ENCODE assay signal across 14 cellular contexts in the genomic region with DNA sequence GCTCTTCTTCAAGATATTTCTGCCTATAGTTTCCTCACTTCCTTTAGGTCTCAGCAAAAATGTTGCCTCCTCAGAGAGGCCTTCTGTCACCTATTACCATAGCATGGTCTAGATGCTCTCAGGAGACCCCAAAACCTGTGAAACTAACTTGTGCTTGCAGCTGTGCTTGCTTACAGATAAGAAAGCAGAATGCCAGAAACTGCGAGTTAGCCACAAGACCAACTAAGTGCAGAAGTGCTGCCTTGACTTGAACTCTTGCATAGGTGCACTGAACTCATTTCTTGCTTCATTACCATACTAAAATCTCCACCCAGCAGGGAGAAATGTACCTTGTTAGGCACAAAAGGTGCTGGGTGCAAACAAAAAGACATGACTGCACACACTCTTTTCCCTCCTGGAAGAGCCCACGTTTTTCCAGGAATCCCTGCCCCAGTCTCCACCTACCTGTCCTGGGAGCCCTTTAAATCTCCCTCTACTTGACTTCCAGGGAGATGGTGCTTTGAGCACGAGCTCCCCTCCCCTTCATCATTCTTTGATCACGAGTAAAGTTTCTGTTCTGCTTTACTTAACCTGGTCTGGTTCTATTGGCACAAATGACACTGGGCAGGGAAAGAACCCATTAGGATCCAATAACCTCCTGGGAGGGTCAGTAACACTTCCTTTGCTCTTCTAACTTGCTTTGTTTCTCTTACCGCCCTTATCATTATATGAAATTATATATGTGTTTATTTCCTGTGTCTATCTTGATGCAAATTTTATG.
DNase-seq lines count a peak whose midpoint lies in the region; ATAC-seq and TF ChIP-seq lines count a peak whose summit lies in the region.
"Had no signal": no experiment of that assay in that cellular context is flagged by ENCODE, and none has a peak within 500 bp of the region (broad histone marks: within the 10 kb centered on the region; RNA-seq: fewer than 3 reads in every experiment).

No MANE protein-coding gene starts in this region.

- H3K4me3 Mint-ChIP-seq in activated B cell treated with CpG ODN at 0.5 μM for 24 hours = peak overlapping the region; percentile 42
- H3K4me3 Mint-ChIP-seq: nephron progenitor cell; stimulated activated naive CD8-positive, alpha-beta T cell treated with anti-CD3 and anti-CD28 coated beads, Interleukin-15, Interleukin-2, amounts not matched to agents 100 ng/mL and 50 ng/mL, for 24 hours had no signal

- peaks cover 30% of the 10 kb centered on the region for H3K4me1 Mint-ChIP-seq in activated B cell treated with CpG ODN at 0.5 μM for 24 hours
- H3K4me1 Mint-ChIP-seq: nephron progenitor cell had no signal

- DNase-seq in activated B cell treated with CpG ODN at 0.5 μM for 24 hours (no peak), NCI-H1930 (lab: John Stamatoyannopoulos, UW) (no peak), upper lobe of left lung (no peak), stomach (no peak), erythroblast (lab: John Stamatoyannopoulos, UW) (no peak)
- DNase-seq: activated CD8-positive, alpha-beta memory T cell treated with anti-CD3 and anti-CD28 coated beads, Interleukin-2, amount 50 U/mL, for 48 hours; body of pancreas; nephron progenitor cell; T1000 had no signal

- H3K27ac ChIP-seq in upper lobe of left lung = no peak overlapping the region
- H3K27ac ChIP-seq in stomach = no peak overlapping the region
- H3K27ac ChIP-seq: body of pancreas, KMS-11 had no signal

- no peaks in the 10 kb centered on the region for H3K36me3 Mint-ChIP-seq in activated B cell treated with CpG ODN at 0.5 μM for 24 hours (ENCODE audit: low read depth)

- H3K27me3 Mint-ChIP-seq in activated B cell treated with CpG ODN at 0.5 μM for 24 hours = peaks cover 2% of the 10 kb centered on the region
- H3K27me3 Mint-ChIP-seq: stimulated activated naive CD8-positive, alpha-beta T cell treated with anti-CD3 and anti-CD28 coated beads, Interleukin-15, Interleukin-2, amounts not matched to agents 100 ng/mL and 50 ng/mL, for 24 hours had no signal

- no peaks in the 10 kb centered on the region for H3K27me3 ChIP-seq in upper lobe of left lung
- H3K27me3 ChIP-seq in stomach = no peaks in the 10 kb centered on the region
- H3K27me3 ChIP-seq: body of pancreas had no signal

- TF ChIP-seq CTCF in activated B cell treated with CpG ODN at 0.5 μM for 24 hours (IDR thresholded peaks at IDR 0.05) (no peak), upper lobe of left lung (IDR thresholded peaks at IDR 0.05) (no peak), stomach (IDR thresholded peaks at IDR 0.05) (no peak)

- no peaks in the 10 kb centered on the region for H3K9me3 ChIP-seq in upper lobe of left lung
- no peaks in the 10 kb centered on the region for H3K9me3 ChIP-seq in stomach
- H3K9me3 ChIP-seq: body of pancreas had no signal

- TF ChIP-seq EP300 in upper lobe of left lung (IDR thresholded peaks at IDR 0.05) (no peak), stomach (IDR thresholded peaks at IDR 0.05) (no peak)

- CTCF ChIA-PET in activated B cell treated with CpG ODN at 0.5 μM for 24 hours (lab: Charles Lee) = no interaction called here

- intact Hi-C loops in activated B cell treated with CpG ODN at 0.5 μM for 24 hours (cut with micrococcal nuclease) (no loop called here), stomach (cut with DNase I; ENCODE audit: low total_unique reads) (no loop called here)

- 61 to 67% methylated on average over 5 of the region's 5 CpGs for WGBS in upper lobe of left lung, 2 donors
- 67 to 75% (median 74%) methylated on average over 5 of the region's 5 CpGs for WGBS in stomach, 5 donors

- no peaks in the 10 kb centered on the region for H3K9me3 Mint-ChIP-seq in activated B cell treated with CpG ODN at 0.5 μM for 24 hours
- H3K9me3 Mint-ChIP-seq: nephron progenitor cell had no signal

- peak overlapping the region; percentile 47 for H3K27ac Mint-ChIP-seq in activated B cell treated with CpG ODN at 0.5 μM for 24 hours

- peak; percentile 63 for ATAC-seq in GM18870 (IDR thresholded peaks at IDR 0.05; ENCODE audit: unreplicated experiment)
- ATAC-seq in GM21723 (IDR thresholded peaks at IDR 0.05; ENCODE audit: unreplicated experiment) = peak; percentile 68
- ATAC-seq in HG03159 (IDR thresholded peaks at IDR 0.05; ENCODE audit: unreplicated experiment) = peak; percentile 70
- peak; percentile 56 for ATAC-seq in activated B cell treated with CpG ODN at 0.5 μM for 24 hours (ENCODE audit: low read depth)
- ATAC-seq in upper lobe of left lung (ENCODE audit: low FRiP score in 2 of 2) = no peak
- ATAC-seq: body of pancreas had no signal

- POLR2A ChIA-PET in activated B cell treated with CpG ODN at 0.5 μM for 24 hours (lab: Charles Lee) = interaction anchor here (0.9 to 1.3 kb wide), 2 partner anchors 9 to 12 kb away, joined by 3 read pairs; no protein-coding TSS in a partner anchor

- H3K36me3 ChIP-seq in upper lobe of left lung (no peaks in the 10 kb centered on the region), stomach (no peaks in the 10 kb centered on the region)

- H3K4me3 ChIP-seq in upper lobe of left lung (no peak overlapping the region), stomach (no peak overlapping the region)
- H3K4me3 ChIP-seq: body of pancreas had no signal

- TF ChIP-seq POLR2A in upper lobe of left lung (IDR thresholded peaks at IDR 0.05) = no peak
- TF ChIP-seq POLR2A in stomach (IDR thresholded peaks at IDR 0.05) = no peak
- no peak for TF ChIP-seq POLR2A in erythroblast (IDR thresholded peaks at IDR 0.05; ENCODE audit: low read length)

- H3K4me1 ChIP-seq in upper lobe of left lung (no peaks in the 10 kb centered on the region), stomach (no peaks in the 10 kb centered on the region)
- H3K4me1 ChIP-seq: body of pancreas had no signal

Comparison
In these comparisons a context has a peak if more than half of its experiments do, and no peak if none do; other contexts are left out.
1. ATAC-seq: peak in GM18870 (single experiment), GM21723 (single experiment), HG03159 (single experiment) and activated B cell treated with CpG ODN at 0.5 μM for 24 hours (single experiment); none in upper lobe of left lung (0 of 2).